Comparison of ENCODE assay signal across 8 cellular contexts in genomic region chr1:156295391-156295947, GRCh38. TPM values are rescaled to one million over a fixed set of nuclear protein-coding genes. Genes with fewer than 3 reads are reported as not detected.
DNase-seq lines count a peak whose midpoint lies in the region; ATAC-seq and TF ChIP-seq lines count a peak whose summit lies in the region.

TSS of gene GLMP (minus strand) at chr1:156295679. CDS start at chr1:156295645, 34 bp downstream.

- peaks cover 8% of the 10 kb centered on the region; the same call in 1 of the 2 replicates for H3K4me1 ChIP-seq in PC-9 (replicated peaks; ENCODE audit: insufficient read depth)
- H3K4me1 ChIP-seq in fibroblast of lung (ENCODE audit: control insufficient read depth, extremely low read depth, insufficient read depth, low read length): peaks cover 8% of the 10 kb centered on the region
- peaks cover 22% of the 10 kb centered on the region for H3K4me1 ChIP-seq in muscle layer of colon (ENCODE audit: insufficient read depth, low read length)

- H3K27ac Mint-ChIP-seq in stimulated activated naive B cell treated with anti-CD40 and anti-IgM and Interleukin-4, amounts not matched to agents 10 μg/mL and 1 μg/mL and 100 μg/mL, for 72 hours: peak within 1 kb of the TSS; percentile 85

- intact Hi-C loops in PC-9 (cut with micrococcal nuclease; ENCODE audit: unreplicated experiment): no loop called here

- peak; percentile 45 for ATAC-seq in HG03354 (IDR thresholded peaks at IDR 0.05; ENCODE audit: poor library complexity, severe bottlenecking, unreplicated experiment)
- peak; percentile 79 to 81 for ATAC-seq in stimulated activated naive B cell treated with anti-CD40 and anti-IgM and Interleukin-4, amounts not matched to agents 10 μg/mL and 1 μg/mL and 100 μg/mL, for 72 hours (replicated peaks)
- no peak for ATAC-seq in GM19467 (IDR thresholded peaks at IDR 0.05; ENCODE audit: unreplicated experiment)

- peaks cover 18 to 34% of the 10 kb centered on the region in 2 donors for H3K36me3 Mint-ChIP-seq in stimulated activated naive B cell treated with anti-CD40 and anti-IgM and Interleukin-4, amounts not matched to agents 10 μg/mL and 1 μg/mL and 100 μg/mL, for 72 hours

- H3K27me3 ChIP-seq in PC-9 (ENCODE audit: insufficient read depth, low read depth) (no peaks in the 10 kb centered on the region), fibroblast of lung (ENCODE audit: control insufficient read depth, insufficient read depth, low read length) (no peaks in the 10 kb centered on the region), muscle layer of colon (ENCODE audit: control insufficient read depth in 1 of 2, insufficient read depth in 2 of 2, low read length in 2 of 2) (no peaks in the 10 kb centered on the region)

- POLR2A ChIA-PET in PC-9 (lab: Charles Lee; ENCODE audit: unreplicated experiment): interaction anchor here (0.6 kb wide), 2 partner anchors 11 to 32 kb away, joined by 3 read pairs; partner anchors contain the start of gene TMEM79

- H3K9me3 Mint-ChIP-seq in stimulated activated naive B cell treated with anti-CD40 and anti-IgM and Interleukin-4, amounts not matched to agents 10 μg/mL and 1 μg/mL and 100 μg/mL, for 72 hours: no peaks in the 10 kb centered on the region

- no peaks in the 10 kb centered on the region for H3K27me3 Mint-ChIP-seq in stimulated activated naive B cell treated with anti-CD40 and anti-IgM and Interleukin-4, amounts not matched to agents 10 μg/mL and 1 μg/mL and 100 μg/mL, for 72 hours

- H3K4me3 Mint-ChIP-seq in stimulated activated naive B cell treated with anti-CD40 and anti-IgM and Interleukin-4, amounts not matched to agents 10 μg/mL and 1 μg/mL and 100 μg/mL, for 72 hours: peak within 1 kb of the TSS; percentile 87 to 94

- H3K4me1 Mint-ChIP-seq in stimulated activated naive B cell treated with anti-CD40 and anti-IgM and Interleukin-4, amounts not matched to agents 10 μg/mL and 1 μg/mL and 100 μg/mL, for 72 hours: peaks cover 12 to 34% of the 10 kb centered on the region in 2 donors

- BruUV-seq in PC-9 (replicated peaks; lab: Mats Ljungman, UMichigan): no TSS peak

- H3K9ac ChIP-seq in fibroblast of lung (ENCODE audit: insufficient read depth, low read length): peak within 1 kb of the TSS; percentile 62
- peak within 1 kb of the TSS; percentile 62 for H3K9ac ChIP-seq in muscle layer of colon (ENCODE audit: low read length)

- TF ChIP-seq CTCF in PC-9 (conservative IDR thresholded peaks at IDR 0.05) (no peak), fibroblast of lung (conservative IDR thresholded peaks at IDR 0.05 in 1 of 2, IDR thresholded peaks at IDR 0.05 in 1 of 2; ENCODE audit: low read depth in 1 of 2, low read length in 2 of 2) (no peak)

- H2AFZ ChIP-seq in PC-9 (peak within 1 kb of the TSS; percentile 95), fibroblast of lung (ENCODE audit: low read length) (peak within 1 kb of the TSS; percentile 95)

- no peaks in the 10 kb centered on the region for H3K36me3 ChIP-seq in PC-9 (ENCODE audit: low read depth)
- H3K36me3 ChIP-seq in fibroblast of lung (ENCODE audit: control insufficient read depth, insufficient read depth, low read length): peaks cover 4% of the 10 kb centered on the region
- H3K36me3 ChIP-seq in muscle layer of colon (ENCODE audit: insufficient read depth, low read length): peaks cover 5% of the 10 kb centered on the region

- no peaks in the 10 kb centered on the region for H3K9me2 ChIP-seq in PC-9 (ENCODE audit: insufficient read depth)

- H3K9me3 ChIP-seq in PC-9 (ENCODE audit: insufficient read depth, low read depth): no peaks in the 10 kb centered on the region
- H3K9me3 ChIP-seq in fibroblast of lung (ENCODE audit: control insufficient read depth, insufficient read depth, low read depth, low read length): no peaks in the 10 kb centered on the region
- no peaks in the 10 kb centered on the region for H3K9me3 ChIP-seq in muscle layer of colon (ENCODE audit: low read length)

- H4K20me1 ChIP-seq in PC-9 (ENCODE audit: insufficient read depth) (no peaks in the 10 kb centered on the region), fibroblast of lung (ENCODE audit: control insufficient read depth, extremely low read depth, insufficient read depth, low read length) (no peaks in the 10 kb centered on the region)

- peaks cover 15% of the 10 kb centered on the region; the same call in 1 of the 2 replicates for H3F3A ChIP-seq in PC-9 (ENCODE audit: insufficient read depth, low read depth)

- peak within 1 kb of the TSS; percentile 96 for H3K4me2 ChIP-seq in PC-9
- peak within 1 kb of the TSS; percentile 90 for H3K4me2 ChIP-seq in fibroblast of lung (ENCODE audit: extremely low read depth, insufficient read depth, low read length)

- H3K27ac ChIP-seq in PC-9 (no peak within 1 kb of the TSS), fibroblast of lung (ENCODE audit: insufficient read depth, low read length) (peak within 1 kb of the TSS; percentile 23), muscle layer of colon (ENCODE audit: low read depth, low read length) (peak within 1 kb of the TSS; percentile 73)

- peak; percentile 70 for DNase-seq in D341Med (ENCODE audit: low spot score)
- DNase-seq in PC-9: peak in 1 of 2 experiments; percentile 40
- peak; percentile 20 for DNase-seq in activated T-helper 1 cell treated with anti-CD3 and anti-CD28 coated beads, Interleukin-2, amount 50 U/mL, for 16 hours (ENCODE audit: low read depth in 1 of 2, low spot score in 1 of 2)
- peak; percentile 58 to 81 for DNase-seq in fibroblast of lung (ENCODE audit: low read depth in 2 of 2)
- DNase-seq in stimulated activated naive B cell treated with anti-CD40 and anti-IgM and Interleukin-4, amounts not matched to agents 10 μg/mL and 1 μg/mL and 100 μg/mL, for 72 hours: peak; percentile 22

- H3K79me2 ChIP-seq in PC-9 (ENCODE audit: low read depth) (no peaks in the 10 kb centered on the region), fibroblast of lung (ENCODE audit: control insufficient read depth, insufficient read depth, low read length) (peaks cover 6% of the 10 kb centered on the region)

- H3K4me3 ChIP-seq in PC-9 (peak within 1 kb of the TSS; percentile 80), fibroblast of lung (replicated peaks in 1 of 4; ENCODE audit: control extremely low read depth in 1 of 4, insufficient read depth in 1 of 4, low read depth in 3 of 4, low read length in 4 of 4) (peak within 1 kb of the TSS; percentile 54 to 91 (median 82)), muscle layer of colon (ENCODE audit: low read depth in 1 of 2, low read length in 2 of 2) (peak within 1 kb of the TSS; percentile 77 to 96)

- CTCF ChIA-PET in PC-9 (lab: Charles Lee): interaction anchor here (0.6 kb wide), 1 partner anchor 63 kb away, joined by 3 read pairs; no protein-coding TSS in a partner anchor

RNA-seq across cellular contexts. Expression of gene GLMP, which starts in this region (rescaled TPM):
- total RNA-seq in PC-9 (2021): 27.8 and 29.2 TPM in 2 replicates
- total RNA-seq in fibroblast of lung: 71.9 and 93.5 TPM in 2 replicates
- polyA plus RNA-seq in fibroblast of lung: 40.4 and 46.3 TPM in 2 replicates
- 88.1 and 96.7 TPM in 2 replicates for polyA plus RNA-seq in fibroblast of lung (2012)
- 56.0 and 75.1 TPM in 2 replicates for polyA minus RNA-seq in fibroblast of lung (ENCODE audit: low replicate concordance)
